In the genomic region with DNA sequence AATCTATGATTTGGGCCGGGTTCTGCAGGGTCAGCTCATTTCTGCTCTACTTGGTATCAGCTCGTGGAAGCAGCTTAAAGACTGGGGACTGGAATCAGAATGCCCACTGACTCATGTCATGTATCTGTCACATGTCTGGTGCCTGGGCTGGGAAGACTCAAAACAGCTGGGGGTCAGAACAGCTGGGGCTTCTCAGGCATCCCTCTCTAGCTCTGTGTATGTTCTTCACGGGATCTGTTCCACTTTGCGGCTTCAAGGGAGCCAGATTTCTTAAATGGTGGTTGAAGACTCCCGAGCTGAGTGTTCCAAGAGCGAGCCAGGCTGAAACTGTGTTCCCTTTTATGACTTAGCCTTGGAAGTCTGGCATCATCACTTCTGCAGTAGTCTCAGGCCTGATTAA, we compare ENCODE assay signal across 14 cellular contexts. TPM values are rescaled to one million over a fixed set of nuclear protein-coding genes. Genes with fewer than 3 reads are reported as not detected.
A peak's percentile ranks its signal among the peaks of the same experiment; 100 is the strongest.
DNase-seq lines count a peak whose midpoint lies in the region; ATAC-seq and TF ChIP-seq lines count a peak whose summit lies in the region.
"Had no signal": no experiment of that assay in that cellular context is flagged by ENCODE, and none has a peak within 500 bp of the region (broad histone marks: within the 10 kb centered on the region; RNA-seq: fewer than 3 reads in every experiment).

No MANE protein-coding gene starts in this region.

- no peak overlapping the region for H3K18ac ChIP-seq in IMR-90 (ENCODE audit: low read depth, low read length)

- no peak overlapping the region for H4K91ac ChIP-seq in IMR-90 (ENCODE audit: insufficient read depth, low read depth, low read length)

- H3K36me3 ChIP-seq in IMR-90 (ENCODE audit: control insufficient read depth, insufficient read depth, low read length), result peaks cover 3% of the 10 kb centered on the region
- H3K36me3 ChIP-seq in esophagus muscularis mucosa, result peaks cover 0 to 2% (median 0%) of the 10 kb centered on the region in 4 donors
- H3K36me3 ChIP-seq in prostate gland, result no peaks in the 10 kb centered on the region
- H3K36me3 ChIP-seq: pancreas had no signal

- TF ChIP-seq POLR2A in IMR-90 (IDR thresholded peaks at IDR 0.05; ENCODE audit: low read depth, low read length), result no peak
- no peak for TF ChIP-seq POLR2A in esophagus muscularis mucosa (IDR thresholded peaks at IDR 0.05; ENCODE audit: low read depth)
- TF ChIP-seq POLR2A in prostate gland (IDR thresholded peaks at IDR 0.05), result no peak

- H2BK15ac ChIP-seq in IMR-90 (ENCODE audit: low read depth, low read length), result no peak overlapping the region

- in situ Hi-C loops in IMR-90 (cut with MboI; ENCODE audit: low sequenced_read_pairs), result no loop called here

- no peak overlapping the region for H2BK20ac ChIP-seq in IMR-90 (ENCODE audit: low read depth, low read length)

- H2AFZ ChIP-seq in IMR-90 (replicated peaks; ENCODE audit: low read length, poor library complexity), result no peak overlapping the region

- 0 out of 2 replicates have a peak overlapping the region, but pooled peaks have one; percentile 38 for H3K14ac ChIP-seq in IMR-90 (replicated peaks; ENCODE audit: low read depth, low read length)

- H3K56ac ChIP-seq in IMR-90 (ENCODE audit: extremely low read depth, insufficient read depth, low read length), result no peak overlapping the region

- BruUV-seq in IMR-90 (replicated peaks; lab: Mats Ljungman, UMichigan), result no TSS peak

- H3K4me1 Mint-ChIP-seq in activated CD4-positive, alpha-beta T cell treated with anti-CD3 and anti-CD28 coated beads, Interleukin-2, amount 10 ng/mL, durations not matched to agents 24 days and 14 days, result peaks cover 36% of the 10 kb centered on the region

- H3K4ac ChIP-seq in IMR-90 (ENCODE audit: low read depth, low read length), result no peak overlapping the region

- ATAC-seq in IMR-90 (ENCODE audit: low read depth), result peak; percentile 75
- ATAC-seq in GM21528 (IDR thresholded peaks at IDR 0.05; ENCODE audit: low FRiP score, unreplicated experiment), result no peak
- ATAC-seq: effector memory CD8-positive, alpha-beta T cell had no signal

- no peak overlapping the region for H2AK5ac ChIP-seq in IMR-90 (ENCODE audit: low read depth, low read length)

- H3K9me3 Mint-ChIP-seq in activated CD4-positive, alpha-beta T cell treated with anti-CD3 and anti-CD28 coated beads, Interleukin-2, amount 10 ng/mL, durations not matched to agents 24 days and 14 days, result no peaks in the 10 kb centered on the region
- H3K9me3 Mint-ChIP-seq: effector memory CD8-positive, alpha-beta T cell had no signal

- no peak overlapping the region for H2BK5ac ChIP-seq in IMR-90 (ENCODE audit: low read depth, low read length, poor library complexity, severe bottlenecking)

- H3K27ac Mint-ChIP-seq in activated CD4-positive, alpha-beta T cell treated with anti-CD3 and anti-CD28 coated beads, Interleukin-2, amount 10 ng/mL, durations not matched to agents 24 days and 14 days, result no peak overlapping the region

- DNase-seq in AG08396 (ENCODE audit: low spot score), result peak; percentile 21
- DNase-seq in IMR-90, result peak; percentile 61
- DNase-seq in esophagus muscularis mucosa (ENCODE audit: extremely low spot score), result no peak
- DNase-seq in myocyte (ENCODE audit: low read depth), result peak; percentile 92
- no peak for DNase-seq in activated CD4-positive, alpha-beta T cell treated with anti-CD3 and anti-CD28 coated beads, Interleukin-2, amount 10 ng/mL, durations not matched to agents 24 days and 14 days
- DNase-seq in prostate gland (ENCODE audit: low spot score), result no peak
- DNase-seq in SHP77 treated with DMSO at 0.1 percent for 48 hours (lab: John Stamatoyannopoulos, UW), result no peak
- DNase-seq: AML-193; effector memory CD8-positive, alpha-beta T cell; KG1; NCI-H187; NCI-H526 treated with DMSO at 0.1 percent for 48 hours; pancreas had no signal

- H3K4me2 ChIP-seq in IMR-90 (ENCODE audit: low read depth, low read length), result peak overlapping the region; percentile 53

- dilution Hi-C loops in IMR-90 (cut with HindIII; ENCODE audit: low sequenced_read_pairs, unreplicated experiment), result no loop called here

- no peak overlapping the region for H4K5ac ChIP-seq in IMR-90 (ENCODE audit: low read depth, low read length)

- H3K27ac ChIP-seq in IMR-90 (ENCODE audit: insufficient read depth, low read length) (peak overlapping the region; percentile 0; the same call in 1 of the 2 replicates), esophagus muscularis mucosa (replicated peaks in 1 of 4) (peak overlapping the region in 3 of 4 donors; percentile 28 to 43 (median 42)), prostate gland (no peak overlapping the region)
- H3K27ac ChIP-seq: pancreas had no signal

- TF ChIP-seq RAD21 in IMR-90 (IDR thresholded peaks at IDR 0.05; ENCODE audit: low read length), result no peak

- H3K9ac ChIP-seq in IMR-90 (ENCODE audit: low read depth, low read length), result no peak overlapping the region

- no peak for TF ChIP-seq EP300 in esophagus muscularis mucosa (IDR thresholded peaks at IDR 0.05)

- peaks cover 10 to 78% of the 10 kb centered on the region in 2 experiments for H3K79me1 ChIP-seq in IMR-90 (ENCODE audit: low read depth in 1 of 2, low read length in 2 of 2)

- CTCF ChIA-PET in IMR-90 (lab: Yijun Ruan, JAX), result interaction anchor here (0.6 kb wide), 1 partner anchor 13 kb away, joined by 3 read pairs; no protein-coding TSS in a partner anchor

- intact Hi-C loops in IMR-90 (cut with micrococcal nuclease) (no loop called here), esophagus muscularis mucosa (cut with DNase I) (no loop called here), prostate gland (cut with DNase I) (no loop called here)
- intact Hi-C loops in activated CD4-positive, alpha-beta T cell treated with anti-CD3 and anti-CD28 coated beads, Interleukin-2, amount 10 ng/mL, durations not matched to agents 24 days and 14 days (cut with micrococcal nuclease), result no loop called here

- no peak overlapping the region for H4K8ac ChIP-seq in IMR-90 (ENCODE audit: low read depth in 2 of 2, low read length in 2 of 2)

- no peak overlapping the region for H2AK9ac ChIP-seq in IMR-90 (replicated peaks; ENCODE audit: low read depth, low read length, poor library complexity)

- H3K36me3 Mint-ChIP-seq in activated CD4-positive, alpha-beta T cell treated with anti-CD3 and anti-CD28 coated beads, Interleukin-2, amount 10 ng/mL, durations not matched to agents 24 days and 14 days (ENCODE audit: low read depth), result peaks cover 26% of the 10 kb centered on the region

- POLR2A ChIA-PET in IMR-90 (lab: Charles Lee; ENCODE audit: unreplicated experiment), result no interaction called here

- TF ChIP-seq CTCF in IMR-90 (conservative IDR thresholded peaks at IDR 0.05; ENCODE audit: low read depth, low read length), result no peak
- no peak for TF ChIP-seq CTCF in esophagus muscularis mucosa (IDR thresholded peaks at IDR 0.05)
- no peak for TF ChIP-seq CTCF in prostate gland (IDR thresholded peaks at IDR 0.05)

- H3K23ac ChIP-seq in IMR-90 (ENCODE audit: low read depth, low read length), result peak overlapping the region; percentile 22; the same call in 1 of the 2 replicates

- H4K20me1 ChIP-seq in IMR-90 (ENCODE audit: insufficient read depth, low read length), result peaks cover 83% of the 10 kb centered on the region

- H3K4me3 ChIP-seq in IMR-90 (ENCODE audit: insufficient read depth, low read depth, low read length) (no peak overlapping the region), esophagus muscularis mucosa (no peak overlapping the region), prostate gland (no peak overlapping the region)
- H3K4me3 ChIP-seq: pancreas had no signal

- H3K27me3 Mint-ChIP-seq in activated CD4-positive, alpha-beta T cell treated with anti-CD3 and anti-CD28 coated beads, Interleukin-2, amount 10 ng/mL, durations not matched to agents 24 days and 14 days, result no peaks in the 10 kb centered on the region
- H3K27me3 Mint-ChIP-seq: effector memory CD8-positive, alpha-beta T cell had no signal

- no peaks in the 10 kb centered on the region for H3K9me3 ChIP-seq in IMR-90 (ENCODE audit: control insufficient read depth, insufficient read depth, low read length)
- H3K9me3 ChIP-seq in esophagus muscularis mucosa, result no peaks in the 10 kb centered on the region
- H3K9me3 ChIP-seq in prostate gland, result no peaks in the 10 kb centered on the region
- H3K9me3 ChIP-seq: pancreas had no signal

- H3K9me1 ChIP-seq in IMR-90 (ENCODE audit: insufficient read depth, low read length), result peaks cover 19% of the 10 kb centered on the region

- H3K4me1 ChIP-seq in IMR-90 (ENCODE audit: control insufficient read depth, insufficient read depth, low read length), result peaks cover 8% of the 10 kb centered on the region
- H3K4me1 ChIP-seq in esophagus muscularis mucosa, result peaks cover 28 to 57% (median 48%) of the 10 kb centered on the region in 4 donors
- H3K4me1 ChIP-seq in prostate gland (replicated peaks), result no peaks in the 10 kb centered on the region
- H3K4me1 ChIP-seq: pancreas had no signal

- no peaks in the 10 kb centered on the region for H3K27me3 ChIP-seq in IMR-90 (ENCODE audit: control insufficient read depth, insufficient read depth, low read length)
- no peaks in the 10 kb centered on the region for H3K27me3 ChIP-seq in esophagus muscularis mucosa
- H3K27me3 ChIP-seq in prostate gland (replicated peaks; ENCODE audit: insufficient read depth), result no peaks in the 10 kb centered on the region
- H3K27me3 ChIP-seq: pancreas had no signal

- WGBS in IMR-90 (ENCODE audit: extremely low coverage in 2 of 2, insufficient read length in 1 of 2), 2 experiments, result 15% methylated on average over 2 of the region's 6 CpGs; no CpG with 5 or more reads in 1 of the 2 experiments
- WGBS in esophagus muscularis mucosa, result 46% methylated on average over 6 of the region's 6 CpGs
- WGBS in prostate gland, result 75% methylated on average over 6 of the region's 6 CpGs

- H2BK120ac ChIP-seq in IMR-90 (ENCODE audit: low read depth, low read length), result no peak overlapping the region

- H3K4me3 Mint-ChIP-seq in activated CD4-positive, alpha-beta T cell treated with anti-CD3 and anti-CD28 coated beads, Interleukin-2, amount 10 ng/mL, durations not matched to agents 24 days and 14 days, result no peak overlapping the region

TF ChIP-seq in IMR-90, 13 proteins besides CTCF, POLR2A, EP300 and RAD21:
- TF ChIP-seq CEBPB (IDR thresholded peaks at IDR 0.05; ENCODE audit: low read depth, low read length), result no peak
- TF ChIP-seq BHLHE40 (IDR thresholded peaks at IDR 0.05; ENCODE audit: low read depth, low read length), result 0 out of 2 replicates have a peak, but pooled peaks have one; percentile 20
- TF ChIP-seq FOS (IDR thresholded peaks at IDR 0.05; ENCODE audit: low read depth, low read length), result no peak
- TF ChIP-seq MAFK (IDR thresholded peaks at IDR 0.05; ENCODE audit: low read depth, low read length), result peak; percentile 36

RNA-seq across cellular contexts. Expression of a gene that starts 11.9 kb away (rescaled TPM):
- total RNA-seq in IMR-90 (2012; rRNA removed) (21.7 and 23.6 TPM in 2 replicates), esophagus muscularis mucosa (10 to 100 TPM; 31.8 to 48.9 (median 37.1) TPM), myocyte (15.8 and 18.8 TPM in 2 replicates), prostate gland (10 to 100 TPM; 29.3 to 51.7 TPM)
- polyA plus RNA-seq in IMR-90 (2012; rRNA removed), result 11.7 and 15.5 TPM in 2 replicates
- 3.3 and 4.2 TPM in 2 replicates for polyA plus RNA-seq in IMR-90 (2012; cell fraction: cytosol; rRNA removed)
- polyA plus RNA-seq in IMR-90 (2012; cell fraction: nucleus; rRNA removed; ENCODE audit: low replicate concordance), result 2.8 and 13.2 TPM in 2 replicates
- 18.0 TPM for polyA plus RNA-seq in myocyte (2012)
- 55.5 and 59.2 TPM in 2 replicates for total RNA-seq in activated CD4-positive, alpha-beta T cell treated with anti-CD3 and anti-CD28 coated beads, Interleukin-2, amount 10 ng/mL, durations not matched to agents 24 days and 14 days

Comparison
In these comparisons a context has a peak if more than half of its experiments do, and no peak if none do; other contexts are left out.
1. DNase-seq: peak in AG08396 (single experiment), IMR-90 (single experiment) and myocyte (single experiment); none in esophagus muscularis mucosa (single experiment), activated CD4-positive, alpha-beta T cell treated with anti-CD3 and anti-CD28 coated beads, Interleukin-2, amount 10 ng/mL, durations not matched to agents 24 days and 14 days (single experiment), prostate gland (single experiment) and SHP77 treated with DMSO at 0.1 percent for 48 hours (single experiment).
2. H3K27ac ChIP-seq: peak in IMR-90 (single experiment) and esophagus muscularis mucosa (3 of 4); none in prostate gland (0 of 2).